Comparison of ENCODE assay signal across 8 cellular contexts in the genomic region with DNA sequence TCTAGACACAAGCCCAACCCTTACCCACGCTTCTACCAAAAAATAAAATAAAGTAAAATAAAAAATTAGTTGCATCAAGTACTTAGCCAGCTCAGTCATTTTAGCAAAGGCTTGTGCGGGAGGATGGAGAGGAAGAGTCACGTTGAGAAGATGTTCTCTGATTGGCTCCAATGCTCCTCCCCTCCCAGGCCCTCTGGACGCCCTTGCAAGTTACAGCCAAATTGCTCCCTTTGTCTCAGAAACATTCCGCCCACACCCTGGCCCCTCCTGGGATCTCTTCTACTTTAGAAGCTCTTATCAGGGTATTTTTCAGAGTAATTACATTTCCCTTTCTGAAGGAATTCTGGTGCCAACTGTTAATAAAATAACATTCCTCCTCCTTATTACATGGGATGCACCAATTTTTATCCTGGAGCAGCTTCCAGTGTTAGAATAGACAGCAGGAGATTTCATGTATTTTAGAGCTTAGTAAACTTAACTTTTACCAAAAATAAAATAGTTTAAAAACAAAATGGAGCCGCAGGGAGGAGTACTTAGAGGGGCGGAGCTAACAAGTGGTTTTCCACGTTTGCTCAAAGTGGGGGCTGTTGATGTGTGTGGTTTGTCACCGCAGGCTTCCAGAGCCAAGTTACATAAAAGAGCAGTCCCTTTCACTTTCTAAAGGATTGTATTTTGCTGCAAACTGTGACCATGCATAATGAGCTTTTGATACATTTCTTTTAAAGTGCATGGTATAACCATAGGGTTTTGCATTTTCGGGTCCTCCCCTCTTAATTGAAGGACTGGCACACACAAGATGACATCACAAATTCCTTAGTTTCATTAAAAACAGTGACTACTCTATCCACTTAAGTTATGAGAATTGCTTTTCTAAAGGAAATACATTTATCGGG.
DNase-seq lines count a peak whose midpoint lies in the region; ATAC-seq and TF ChIP-seq lines count a peak whose summit lies in the region.

No MANE protein-coding gene starts in this region.

- H3K36me3 Mint-ChIP-seq in glutamatergic neuron (ENCODE audit: unreplicated experiment), result peaks cover 5% of the 10 kb centered on the region

- 2 to 4% (median 3%) methylated on average over 11 of the region's 11 CpGs for WGBS in ovary, 3 donors
- WGBS in aorta, 2 donors, result 11 to 14% methylated on average over 11 of the region's 11 CpGs

- DNase-seq in GM12865 (ENCODE audit: low read depth), result peak; percentile 56
- DNase-seq in MV-4-11 (lab: John Stamatoyannopoulos, UW), result peak; percentile 96
- peak; percentile 31 to 47 for DNase-seq in activated CD4-positive, alpha-beta T cell treated with anti-CD3 and anti-CD28 coated beads, Interleukin-2, amount 50 U/mL, for 48 hours
- peak; percentile 25 to 63 (median 51) for DNase-seq in ovary
- peak; percentile 82 for DNase-seq in aorta
- DNase-seq in glutamatergic neuron, result no peak
- no peak for DNase-seq in mesenteric fat pad (ENCODE audit: low spot score)

- no peaks in the 10 kb centered on the region for H3K4me1 Mint-ChIP-seq in glutamatergic neuron (ENCODE audit: low read depth, unreplicated experiment)

- H3K9me3 ChIP-seq in ovary (no peaks in the 10 kb centered on the region), aorta (ENCODE audit: control insufficient read depth, low read length) (no peaks in the 10 kb centered on the region)

- H3K27me3 ChIP-seq in ovary, result no peaks in the 10 kb centered on the region
- H3K27me3 ChIP-seq in aorta (ENCODE audit: control insufficient read depth in 1 of 2, insufficient read depth in 2 of 2, low read length in 1 of 2), result no peaks in the 10 kb centered on the region

- H3K9me3 Mint-ChIP-seq in glutamatergic neuron (ENCODE audit: unreplicated experiment), result peaks cover 3% of the 10 kb centered on the region

- H3K27ac ChIP-seq in ovary (no peak overlapping the region), aorta (ENCODE audit: low read depth in 1 of 2, low read length in 2 of 2) (peak overlapping the region; percentile 14 to 30)

- H3K4me3 Mint-ChIP-seq in glutamatergic neuron (ENCODE audit: unreplicated experiment), result no peak overlapping the region

- H3K4me3 ChIP-seq in GM12865 (ENCODE audit: low read depth, low read length) (no peak overlapping the region), ovary (peak overlapping the region; percentile 4), aorta (ENCODE audit: low read length in 2 of 2) (peak overlapping the region in 1 of 2 donors; percentile 12)

- intact Hi-C loops in ovary (cut with DNase I), result no loop called here
- intact Hi-C loops in aorta (cut with DNase I), result loop anchor here in 1 of 2 donors (10.0 kb wide), 2 partner anchors 76 to 204 kb away; partner anchors contain the start of genes MDM1 and RAP1B

- no peak overlapping the region for H3K27ac Mint-ChIP-seq in glutamatergic neuron (ENCODE audit: unreplicated experiment)

- no peak for TF ChIP-seq POLR2A in ovary (IDR thresholded peaks at IDR 0.05)

- H3K36me3 ChIP-seq in ovary, result no peaks in the 10 kb centered on the region
- no peaks in the 10 kb centered on the region for H3K36me3 ChIP-seq in aorta (ENCODE audit: control insufficient read depth in 1 of 2, insufficient read depth in 2 of 2, low read length in 1 of 2)

- TF ChIP-seq CTCF in GM12865 (IDR thresholded peaks at IDR 0.05; ENCODE audit: insufficient read depth, low read depth, low read length, missing control alignments), result no peak
- no peak for TF ChIP-seq CTCF in ovary (IDR thresholded peaks at IDR 0.05)
- TF ChIP-seq CTCF in glutamatergic neuron (IDR thresholded peaks at IDR 0.05; ENCODE audit: partially characterized antibody, unreplicated experiment), result no peak

- H3K4me1 ChIP-seq in ovary (ENCODE audit: insufficient read depth) (no peaks in the 10 kb centered on the region), aorta (ENCODE audit: control insufficient read depth in 1 of 2, insufficient read depth in 2 of 2, low read length in 2 of 2) (no peaks in the 10 kb centered on the region)

- TF ChIP-seq EP300 in ovary (IDR thresholded peaks at IDR 0.05), result no peak

- ATAC-seq in esophagus mucosa (peak; percentile 38), aorta (ENCODE audit: low FRiP score) (peak; percentile 90)

- no peaks in the 10 kb centered on the region for H3K27me3 Mint-ChIP-seq in glutamatergic neuron (ENCODE audit: unreplicated experiment)

Comparison
In these comparisons a context has a peak if more than half of its experiments do, and no peak if none do; other contexts are left out.
1. DNase-seq: peak in GM12865 (single experiment), MV-4-11 (single experiment), activated CD4-positive, alpha-beta T cell treated with anti-CD3 and anti-CD28 coated beads, Interleukin-2, amount 50 U/mL, for 48 hours (2 of 2), ovary (5 of 5) and aorta (2 of 2); none in glutamatergic neuron (single experiment) and mesenteric fat pad (single experiment).
2. H3K27ac ChIP-seq: peak in aorta (2 of 2); none in ovary (0 of 2).